Comparison of ENCODE assay signal across 13 cellular contexts in genomic region chr14:36238666-36239363, GRCh38.
DNase-seq lines count a peak whose midpoint lies in the region; ATAC-seq and TF ChIP-seq lines count a peak whose summit lies in the region.
"Had no signal": no experiment of that assay in that cellular context is flagged by ENCODE, and none has a peak within 500 bp of the region (broad histone marks: within the 10 kb centered on the region; RNA-seq: fewer than 3 reads in every experiment).

No MANE protein-coding gene starts in this region.

- no peak for DNase-seq in SK-N-SH
- DNase-seq in HT1080 (ENCODE audit: low read depth), result peak; percentile 88
- no peak for DNase-seq in mucosa of descending colon
- DNase-seq in NCI-H187 treated with DMSO at 0.1 percent for 48 hours (lab: John Stamatoyannopoulos, UW), result no peak
- DNase-seq in SKM-1 treated with dmso at 0.1 percent for 144 hours (lab: John Stamatoyannopoulos, UW; ENCODE audit: unreplicated experiment), result no peak
- DNase-seq: effector memory CD4-positive, alpha-beta T cell; NCI-H187 had no signal

- no peak overlapping the region for H3K4me3 Mint-ChIP-seq in activated T-helper 17 cell treated with anti-CD3 and anti-CD28 coated beads, Interleukin-2, amount 50 U/mL, for 72 hours

- no peak overlapping the region for H3K27ac Mint-ChIP-seq in activated T-helper 17 cell treated with anti-CD3 and anti-CD28 coated beads, Interleukin-2, amount 50 U/mL, for 72 hours
- H3K27ac Mint-ChIP-seq: activated T-helper 2 cell treated with anti-CD3 and anti-CD28 coated beads, Interferon-gamma antibody, Interleukin-2, Interleukin-4, amounts not matched to agents 10 μg/mL and 5 μg/mL and 100 μg/mL, durations not matched to agents 14 hours and 24 hours and 36 hours had no signal

- WGBS in SK-N-SH (ENCODE audit: low lambda C conversion rate), result 4% methylated on average over 13 of the region's 13 CpGs

- H3K36me3 ChIP-seq in SK-N-SH (replicated peaks in 1 of 2; ENCODE audit: control insufficient read depth in 1 of 2, insufficient read depth in 2 of 2, low read length in 1 of 2) (no peaks in the 10 kb centered on the region), mucosa of descending colon (ENCODE audit: low read depth) (no peaks in the 10 kb centered on the region)

- CTCF ChIA-PET in SK-N-SH (lab: Yijun Ruan, JAX), result no interaction called here

- H2AFZ ChIP-seq in SK-N-SH (ENCODE audit: low read depth), result no peak overlapping the region

- POLR2A ChIA-PET in SK-N-SH (lab: Yijun Ruan, JAX), result no interaction called here

- H4K20me1 ChIP-seq in SK-N-SH (ENCODE audit: insufficient read depth), result no peaks in the 10 kb centered on the region

- H3K9ac ChIP-seq in SK-N-SH, result no peak overlapping the region

- H3K9me3 ChIP-seq in SK-N-SH (no peaks in the 10 kb centered on the region), mucosa of descending colon (no peaks in the 10 kb centered on the region)
- H3K9me3 ChIP-seq: A549 had no signal

- no peaks in the 10 kb centered on the region for H3F3A ChIP-seq in SK-N-SH (replicated peaks; ENCODE audit: insufficient read depth)

- ATAC-seq in SK-N-SH treated with all-trans-retinoic acid at 6 μM for 48 hours (no peak; the same call in 1 of the 3 replicates), mucosa of descending colon (peak; percentile 62), GM19455 (IDR thresholded peaks at IDR 0.05; ENCODE audit: unreplicated experiment) (no peak)
- peak; percentile 76 for ATAC-seq in activated T-helper 17 cell treated with anti-CD3 and anti-CD28 coated beads, Interleukin-2, amount 50 U/mL, for 72 hours (replicated peaks)
- ATAC-seq: A549 had no signal

- 0 out of 2 replicates have a peak overlapping the region, but pooled peaks have one; percentile 12 for H3K4me2 ChIP-seq in SK-N-SH
- H3K4me2 ChIP-seq: A549 had no signal

- no peaks in the 10 kb centered on the region for H3K9me3 Mint-ChIP-seq in activated T-helper 17 cell treated with anti-CD3 and anti-CD28 coated beads, Interleukin-2, amount 50 U/mL, for 72 hours
- H3K9me3 Mint-ChIP-seq: activated T-helper 2 cell treated with anti-CD3 and anti-CD28 coated beads, Interferon-gamma antibody, Interleukin-2, Interleukin-4, amounts not matched to agents 10 μg/mL and 5 μg/mL and 100 μg/mL, durations not matched to agents 14 hours and 24 hours and 36 hours had no signal

- intact Hi-C loops in mucosa of descending colon (cut with DNase I, micrococcal nuclease), result no loop called here

- no peak for TF ChIP-seq EP300 in SK-N-SH (IDR thresholded peaks at IDR 0.05; ENCODE audit: borderline replicate concordance in 1 of 2, low read depth in 1 of 2, low read length in 1 of 2)

- H3K27me3 ChIP-seq in SK-N-SH (ENCODE audit: insufficient read depth), result peaks cover 13% of the 10 kb centered on the region; the same call in 1 of the 2 replicates

- no peak for TF ChIP-seq CTCF in SK-N-SH (IDR thresholded peaks at IDR 0.05)
- no peak for TF ChIP-seq CTCF in mucosa of descending colon (IDR thresholded peaks at IDR 0.05)

- H3K27me3 Mint-ChIP-seq in activated T-helper 17 cell treated with anti-CD3 and anti-CD28 coated beads, Interleukin-2, amount 50 U/mL, for 72 hours, result peaks cover 33% of the 10 kb centered on the region

- no peak overlapping the region for H3K27ac ChIP-seq in SK-N-SH (ENCODE audit: low read depth in 2 of 2, low read length in 1 of 2)
- H3K27ac ChIP-seq: A549, SK-N-MC had no signal

- no peaks in the 10 kb centered on the region for H3K79me2 ChIP-seq in SK-N-SH (ENCODE audit: insufficient read depth)

- H3K4me1 ChIP-seq in SK-N-SH (ENCODE audit: control insufficient read depth in 1 of 2, insufficient read depth in 2 of 2, low read depth in 1 of 2, low read length in 1 of 2) (no peaks in the 10 kb centered on the region), mucosa of descending colon (ENCODE audit: low read depth) (peaks cover 2% of the 10 kb centered on the region)
- H3K4me1 ChIP-seq: A549 had no signal

- no peaks in the 10 kb centered on the region for H3K36me3 Mint-ChIP-seq in activated T-helper 17 cell treated with anti-CD3 and anti-CD28 coated beads, Interleukin-2, amount 50 U/mL, for 72 hours (ENCODE audit: low read depth)

- no peaks in the 10 kb centered on the region for H3K9me2 ChIP-seq in SK-N-SH

- H3K4me3 ChIP-seq in SK-N-SH (ENCODE audit: low read depth in 2 of 2, low read length in 1 of 2), result no peak overlapping the region; a peak in 1 of 4 replicates
- H3K4me3 ChIP-seq in mucosa of descending colon, result no peak overlapping the region
- H3K4me3 ChIP-seq: A549, SK-N-MC had no signal

- H3K4me1 Mint-ChIP-seq in activated T-helper 17 cell treated with anti-CD3 and anti-CD28 coated beads, Interleukin-2, amount 50 U/mL, for 72 hours, result no peaks in the 10 kb centered on the region

- no peak for TF ChIP-seq RAD21 in SK-N-SH (IDR thresholded peaks at IDR 0.05; ENCODE audit: low read length)

TF ChIP-seq in SK-N-SH, 30 proteins besides CTCF, POLR2A, EP300 and RAD21 (continues in another document):
- TF ChIP-seq CHD2 (IDR thresholded peaks at IDR 0.05; ENCODE audit: low read length, partially characterized antibody), result no peak
- no peak for TF ChIP-seq REST (IDR thresholded peaks at IDR 0.05; ENCODE audit: low read depth, low read length)
- TF ChIP-seq MEF2A (IDR thresholded peaks at IDR 0.05; ENCODE audit: borderline replicate concordance, low read depth), result no peak
- no peak for TF ChIP-seq TCF12 (IDR thresholded peaks at IDR 0.05)
- no peak for TF ChIP-seq YY1 (IDR thresholded peaks at IDR 0.05; ENCODE audit: low read depth)
- no peak for TF ChIP-seq SIN3A (IDR thresholded peaks at IDR 0.05; ENCODE audit: borderline replicate concordance, low read depth, low read length)
- TF ChIP-seq TEAD4 (IDR thresholded peaks at IDR 0.05; ENCODE audit: borderline replicate concordance, insufficient read depth), result no peak

TF ChIP-seq in SK-N-SH treated with all-trans-retinoic acid at 6 μM for 48 hours, 23 proteins besides CTCF, POLR2A, EP300 and RAD21:
- TF ChIP-seq OSR1 (CRISPR knock-in tag; IDR thresholded peaks at IDR 0.05) (no peak), ZFP3 (CRISPR knock-in tag; IDR thresholded peaks at IDR 0.05) (no peak), ARNTL (CRISPR knock-in tag; IDR thresholded peaks at IDR 0.05; ENCODE audit: borderline replicate concordance, low read depth) (no peak), POU6F1 (CRISPR knock-in tag; IDR thresholded peaks at IDR 0.05; ENCODE audit: borderline replicate concordance, low read depth) (no peak), ZNF70 (CRISPR knock-in tag; IDR thresholded peaks at IDR 0.05) (no peak), CSDC2 (CRISPR knock-in tag; IDR thresholded peaks at IDR 0.05) (no peak), CSRNP3 (CRISPR knock-in tag; IDR thresholded peaks at IDR 0.05) (no peak), ZNF565 (CRISPR knock-in tag; conservative IDR thresholded peaks at IDR 0.05; ENCODE audit: low read depth) (no peak), ZC3H10 (CRISPR knock-in tag; IDR thresholded peaks at IDR 0.05) (no peak), RARB (CRISPR knock-in tag; IDR thresholded peaks at IDR 0.05) (no peak), ESRRG (CRISPR knock-in tag; IDR thresholded peaks at IDR 0.05) (no peak), ISL1 (CRISPR knock-in tag; IDR thresholded peaks at IDR 0.05) (no peak), TCF4 (CRISPR knock-in tag; IDR thresholded peaks at IDR 0.05; ENCODE audit: borderline replicate concordance) (no peak), SNAI2 (CRISPR knock-in tag; IDR thresholded peaks at IDR 0.05) (no peak), GLIS3 (CRISPR knock-in tag; IDR thresholded peaks at IDR 0.05) (no peak), ZNF8 (CRISPR knock-in tag; IDR thresholded peaks at IDR 0.05) (no peak)

Comparison
In these comparisons a context has a peak if more than half of its experiments do, and no peak if none do; other contexts are left out.
1. ATAC-seq: peak in activated T-helper 17 cell treated with anti-CD3 and anti-CD28 coated beads, Interleukin-2, amount 50 U/mL, for 72 hours (single experiment) and mucosa of descending colon (single experiment); none in SK-N-SH treated with all-trans-retinoic acid at 6 μM for 48 hours (single experiment) and GM19455 (single experiment).